Comparison of ENCODE assay signal across 10 cellular contexts in the genomic region with DNA sequence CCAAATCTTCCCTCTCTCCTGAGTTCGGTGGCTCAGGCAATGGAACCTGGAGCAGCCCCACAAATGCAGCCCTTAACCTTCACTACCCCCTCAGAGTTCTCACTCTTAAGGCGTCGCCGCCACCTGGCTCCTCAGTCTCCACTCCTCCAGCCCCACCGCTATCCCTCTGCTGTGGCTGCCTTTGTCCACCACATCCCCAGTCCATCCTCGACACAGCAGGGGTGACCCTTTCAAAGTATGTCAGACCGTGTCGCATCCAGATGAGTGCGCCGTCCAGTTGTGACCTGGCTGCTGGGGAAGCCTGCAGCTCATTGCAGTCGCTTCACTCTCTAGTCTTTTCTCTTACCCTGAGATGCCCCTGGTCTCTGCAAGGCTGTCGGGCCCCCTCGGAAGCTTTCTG. TPM values are rescaled to one million over a fixed set of nuclear protein-coding genes. Genes with fewer than 3 reads are reported as not detected.
A peak's percentile ranks its signal among the peaks of the same experiment; 100 is the strongest.
DNase-seq lines count a peak whose midpoint lies in the region; ATAC-seq and TF ChIP-seq lines count a peak whose summit lies in the region.
"Had no signal": no experiment of that assay in that cellular context is flagged by ENCODE, and none has a peak within 500 bp of the region (broad histone marks: within the 10 kb centered on the region; RNA-seq: fewer than 3 reads in every experiment).

No MANE protein-coding gene starts in this region.

- no peaks in the 10 kb centered on the region for H3K9me3 Mint-ChIP-seq in activated naive CD4-positive, alpha-beta T cell treated with anti-CD3 and anti-CD28 coated beads, Interleukin-2, amount 50 U/mL, for 24 hours
- no peaks in the 10 kb centered on the region for H3K9me3 Mint-ChIP-seq in activated naive CD8-positive, alpha-beta T cell (ENCODE audit: low read depth)

- H3K27me3 Mint-ChIP-seq in activated naive CD4-positive, alpha-beta T cell treated with anti-CD3 and anti-CD28 coated beads, Interleukin-2, amount 50 U/mL, for 24 hours = no peaks in the 10 kb centered on the region
- no peaks in the 10 kb centered on the region for H3K27me3 Mint-ChIP-seq in activated naive CD8-positive, alpha-beta T cell

- no peak for TF ChIP-seq EP300 in upper lobe of left lung (IDR thresholded peaks at IDR 0.05)

- no peak for DNase-seq in activated naive CD4-positive, alpha-beta T cell treated with Interleukin-2 at 50 U/mL for 16 hours
- DNase-seq in right lobe of liver (no peak), upper lobe of left lung (peak in 1 of 2 donors; percentile 6), nucleus accumbens (lab: John Stamatoyannopoulos, UW) (no peak), kidney glomerular epithelial cell (lab: John Stamatoyannopoulos, UW) (no peak)

- H3K27ac ChIP-seq in right lobe of liver = no peak overlapping the region
- H3K27ac ChIP-seq in upper lobe of left lung = no peak overlapping the region

- H3K27me3 ChIP-seq in right lobe of liver = no peaks in the 10 kb centered on the region
- H3K27me3 ChIP-seq in upper lobe of left lung = no peaks in the 10 kb centered on the region

- peak overlapping the region; percentile 91 for H3K4me3 Mint-ChIP-seq in activated naive CD4-positive, alpha-beta T cell treated with anti-CD3 and anti-CD28 coated beads, Interleukin-2, amount 50 U/mL, for 24 hours
- H3K4me3 Mint-ChIP-seq in activated naive CD8-positive, alpha-beta T cell = peak overlapping the region; percentile 91

- WGBS in right lobe of liver (ENCODE audit: insufficient coverage, low coverage, low lambda C conversion rate, missing lambda C conversion rate) = 77% methylated on average over 13 of the region's 13 CpGs
- 61 to 67% methylated on average over 13 of the region's 13 CpGs for WGBS in upper lobe of left lung, 2 donors

- H3K36me3 Mint-ChIP-seq in activated naive CD4-positive, alpha-beta T cell treated with anti-CD3 and anti-CD28 coated beads, Interleukin-2, amount 50 U/mL, for 24 hours = peaks cover 10% of the 10 kb centered on the region
- H3K36me3 Mint-ChIP-seq in activated naive CD8-positive, alpha-beta T cell = peaks cover 4% of the 10 kb centered on the region

- TF ChIP-seq CTCF in right lobe of liver (IDR thresholded peaks at IDR 0.05) (no peak), upper lobe of left lung (IDR thresholded peaks at IDR 0.05) (no peak)

- peak overlapping the region; percentile 92 for H3K27ac Mint-ChIP-seq in activated naive CD4-positive, alpha-beta T cell treated with anti-CD3 and anti-CD28 coated beads, Interleukin-2, amount 50 U/mL, for 24 hours
- peak overlapping the region; percentile 94 for H3K27ac Mint-ChIP-seq in activated naive CD8-positive, alpha-beta T cell

- peaks cover 0 to 31% (median 9%) of the 10 kb centered on the region in 4 donors for H3K4me1 ChIP-seq in right lobe of liver
- H3K4me1 ChIP-seq in upper lobe of left lung = peaks cover 34 to 83% (median 39%) of the 10 kb centered on the region in 4 donors

- peaks cover 55% of the 10 kb centered on the region for H3K4me1 Mint-ChIP-seq in activated naive CD4-positive, alpha-beta T cell treated with anti-CD3 and anti-CD28 coated beads, Interleukin-2, amount 50 U/mL, for 24 hours
- H3K4me1 Mint-ChIP-seq in activated naive CD8-positive, alpha-beta T cell (ENCODE audit: low read depth) = peaks cover 69% of the 10 kb centered on the region

- TF ChIP-seq POLR2A in right lobe of liver (IDR thresholded peaks at IDR 0.05) (no peak), upper lobe of left lung (IDR thresholded peaks at IDR 0.05) (no peak)

- intact Hi-C loops in right lobe of liver (cut with DNase I) = no loop called here

- H3K9me3 ChIP-seq in right lobe of liver (no peaks in the 10 kb centered on the region), upper lobe of left lung (no peaks in the 10 kb centered on the region)

- peak overlapping the region in 2 of 3 donors; percentile 88 to 90 for H3K4me3 ChIP-seq in right lobe of liver
- H3K4me3 ChIP-seq in upper lobe of left lung = peak overlapping the region; percentile 60 to 99 (median 94)

- H3K36me3 ChIP-seq in right lobe of liver (no peaks in the 10 kb centered on the region), upper lobe of left lung (peaks cover 0 to 16% (median 7%) of the 10 kb centered on the region in 4 donors)

- ATAC-seq in right lobe of liver (no peak), upper lobe of left lung (ENCODE audit: low FRiP score in 2 of 2) (no peak), HG03520 (IDR thresholded peaks at IDR 0.05; ENCODE audit: unreplicated experiment) (no peak)

RNA-seq across cellular contexts. Expression of a gene that starts 1.0 kb away (rescaled TPM):
- 10 to 100 TPM; 11.8 to 39.8 (median 26.5) TPM for total RNA-seq in right lobe of liver
- total RNA-seq in upper lobe of left lung = 100 to 1,000 TPM in 1 of 6 donors, 10 to 100 TPM in 5; 38.3 to 268 (median 61.7) TPM

RNA-seq across cellular contexts. Expression of a gene that starts 1.1 kb away (rescaled TPM):
- total RNA-seq in right lobe of liver (10 to 100 TPM; 22.4 to 64.2 (median 28.2) TPM), upper lobe of left lung (100 to 1,000 TPM in 2 of 6 donors, 10 to 100 TPM in 4; 58.6 to 127 (median 89.8) TPM)

RNA-seq across cellular contexts. Expression of a gene that starts 21.6 kb away (rescaled TPM):
- not detected for total RNA-seq in right lobe of liver
- under 1 TPM in 3 of 6 donors, not detected in 3; 0.10 to 0.61 (median 0.17) TPM for total RNA-seq in upper lobe of left lung
- total RNA-seq: lung microvascular endothelial cell, RPMI7951 had no signal

RNA-seq across cellular contexts. Expression of a gene that starts 30.5 kb away (rescaled TPM):
- 1 to 10 TPM in 3 of 6 experiments, under 1 TPM in 3; 0.12 to 6.7 (median 2.9) TPM for total RNA-seq in right lobe of liver
- under 1 TPM in 4 of 6 donors, not detected in 2; 0.14 to 0.55 (median 0.26) TPM for total RNA-seq in upper lobe of left lung
- total RNA-seq: RPMI7951 had no signal

RNA-seq across cellular contexts. Expression of a gene that starts 47.6 kb away (rescaled TPM):
- under 1 TPM; 0.07 to 0.49 (median 0.36) TPM for total RNA-seq in right lobe of liver
- total RNA-seq in upper lobe of left lung = 1 to 10 TPM; 2.4 to 8.6 (median 4.6) TPM
